ENCODE assay signal across 17 cellular contexts in genomic region chr1:33374336-33375105, GRCh38. TPM values are rescaled to one million over a fixed set of nuclear protein-coding genes. Genes with fewer than 3 reads are reported as not detected.
A peak's percentile ranks its signal among the peaks of the same experiment; 100 is the strongest.
DNase-seq lines count a peak whose midpoint lies in the region; ATAC-seq and TF ChIP-seq lines count a peak whose summit lies in the region.
"Had no signal": no experiment of that assay in that cellular context is flagged by ENCODE, and none has a peak within 500 bp of the region (broad histone marks: within the 10 kb centered on the region; RNA-seq: fewer than 3 reads in every experiment).

No MANE protein-coding gene starts in this region.

- H3K9me3 Mint-ChIP-seq in neural progenitor cell, result no peaks in the 10 kb centered on the region
- H3K9me3 Mint-ChIP-seq: activated T-cell treated with anti-CD3 and anti-CD28 coated beads, Interleukin-2, amount 50 U/mL, for 4 hours had no signal

- H3K4me2 ChIP-seq in neural progenitor cell, result no peak overlapping the region

- intact Hi-C loops in esophagus squamous epithelium (cut with DNase I) (loop anchor here (10.0 kb wide), 1 partner anchor 90 kb away; no protein-coding TSS in a partner anchor), aorta (cut with DNase I) (no loop called here)

- H3K36me3 ChIP-seq in esophagus squamous epithelium, result peaks cover 0 to 36% (median 0%) of the 10 kb centered on the region in 3 donors
- no peaks in the 10 kb centered on the region for H3K36me3 ChIP-seq in neural progenitor cell
- H3K36me3 ChIP-seq in aorta (ENCODE audit: control insufficient read depth in 1 of 2, insufficient read depth in 2 of 2, low read length in 1 of 2), result no peaks in the 10 kb centered on the region

- H3K4me3 ChIP-seq in esophagus squamous epithelium (no peak overlapping the region), neural progenitor cell (no peak overlapping the region), aorta (ENCODE audit: low read length in 2 of 2) (no peak overlapping the region)
- H3K4me3 ChIP-seq: coronary artery, spleen had no signal

- no peaks in the 10 kb centered on the region for H4K20me1 ChIP-seq in neural progenitor cell (ENCODE audit: low read depth)

- peaks cover 7% of the 10 kb centered on the region for H3K27me3 Mint-ChIP-seq in neural progenitor cell (ENCODE audit: insufficient read depth, low read depth)

- 68 to 80% methylated on average over 5 of the region's 5 CpGs for WGBS in esophagus squamous epithelium, 2 donors
- WGBS in aorta, 2 donors, result 70 to 90% methylated on average over 5 of the region's 5 CpGs

- H3K9me3 ChIP-seq in esophagus squamous epithelium (no peaks in the 10 kb centered on the region), neural progenitor cell (ENCODE audit: low read depth) (no peaks in the 10 kb centered on the region), aorta (ENCODE audit: control insufficient read depth, low read length) (no peaks in the 10 kb centered on the region)
- H3K9me3 ChIP-seq: spleen had no signal

- peak overlapping the region; percentile 16 for H3K27ac Mint-ChIP-seq in neural progenitor cell

- DNase-seq in DMS 273 (lab: John Stamatoyannopoulos, UW; ENCODE audit: unreplicated experiment) (peak; percentile 93), NCI-H2171 treated with DMSO at 0.1 percent for 48 hours (lab: John Stamatoyannopoulos, UW) (peak; percentile 67), esophagus squamous epithelium (lab: John Stamatoyannopoulos, UW) (no peak), neural progenitor cell (ENCODE audit: low spot score) (no peak), aorta (no peak), RPMI8226 (no peak)
- DNase-seq: activated CD4-positive, alpha-beta T cell treated with anti-CD3 and anti-CD28 coated beads for 4 hours; activated T-cell treated with anti-CD3 and anti-CD28 coated beads, Interleukin-2, amount 50 U/mL, for 4 hours; NCI-H1436 treated with DMSO at 0.1 percent for 48 hours; NCI-H748 treated with DMSO at 0.1 percent for 48 hours; spleen had no signal

- ATAC-seq in GM18517 (IDR thresholded peaks at IDR 0.05; ENCODE audit: unreplicated experiment) (no peak), aorta (ENCODE audit: low FRiP score) (no peak), HG02678 (IDR thresholded peaks at IDR 0.05; ENCODE audit: unreplicated experiment) (no peak)
- ATAC-seq: activated T-cell treated with anti-CD3 and anti-CD28 coated beads, Interleukin-2, amount 50 U/mL, for 4 hours; esophagus mucosa had no signal

- H3K4me3 Mint-ChIP-seq in neural progenitor cell, result no peak overlapping the region
- H3K4me3 Mint-ChIP-seq: activated T-cell treated with anti-CD3 and anti-CD28 coated beads, Interleukin-2, amount 50 U/mL, for 4 hours had no signal

- no peaks in the 10 kb centered on the region for H3F3A ChIP-seq in neural progenitor cell (ENCODE audit: low read depth)

- no peak overlapping the region for H3K9ac ChIP-seq in neural progenitor cell

- TF ChIP-seq POLR2A in esophagus squamous epithelium (IDR thresholded peaks at IDR 0.05), result no peak

- H2AFZ ChIP-seq in neural progenitor cell (replicated peaks), result no peak overlapping the region

- H3K4me1 ChIP-seq in esophagus squamous epithelium (peaks cover 0 to 45% (median 10%) of the 10 kb centered on the region in 3 donors), neural progenitor cell (peaks cover 7% of the 10 kb centered on the region), aorta (ENCODE audit: control insufficient read depth in 1 of 2, insufficient read depth in 2 of 2, low read length in 2 of 2) (no peaks in the 10 kb centered on the region)

- TF ChIP-seq CTCF in esophagus squamous epithelium (IDR thresholded peaks at IDR 0.05) (no peak), neural progenitor cell (IDR thresholded peaks at IDR 0.05) (no peak)

- peaks cover 17% of the 10 kb centered on the region for H3K36me3 Mint-ChIP-seq in neural progenitor cell

- H3K27ac ChIP-seq in esophagus squamous epithelium, result peak overlapping the region in 3 of 4 donors; percentile 21 to 57 (median 51)
- H3K27ac ChIP-seq in neural progenitor cell, result no peak overlapping the region
- H3K27ac ChIP-seq in aorta (ENCODE audit: low read depth in 1 of 2, low read length in 2 of 2), result no peak overlapping the region
- H3K27ac ChIP-seq: coronary artery, spleen had no signal

- no peaks in the 10 kb centered on the region for H3K27me3 ChIP-seq in esophagus squamous epithelium
- peaks cover 18% of the 10 kb centered on the region for H3K27me3 ChIP-seq in neural progenitor cell
- H3K27me3 ChIP-seq in aorta (ENCODE audit: control insufficient read depth in 1 of 2, insufficient read depth in 2 of 2, low read length in 1 of 2), result no peaks in the 10 kb centered on the region
- H3K27me3 ChIP-seq: spleen had no signal

- no peaks in the 10 kb centered on the region for H3K79me2 ChIP-seq in neural progenitor cell (ENCODE audit: low read depth)

- H3K4me1 Mint-ChIP-seq in neural progenitor cell, result peaks cover 28% of the 10 kb centered on the region

RNA-seq across cellular contexts. Expression of gene A3GALT2, which starts 53.6 kb away (rescaled TPM):
- total RNA-seq in esophagus squamous epithelium (not detected), neural progenitor cell (ENCODE audit: low replicate concordance) (not detected in 2 replicates), aorta (under 1 TPM; 0.36 to 0.81 TPM)
- not detected for polyA plus RNA-seq in aorta
- total RNA-seq: esophagus mucosa; H1; T-helper 2 cell treated with Interferon-gamma antibody and Interleukin-4, amounts not matched to agents 100 ng/mL and 5 ng/mL, for 36 hours had no signal
- polyA plus RNA-seq: H1 had no signal

RNA-seq across cellular contexts. Expression of gene PHC2, which starts 56.4 kb away (rescaled TPM):
- total RNA-seq in esophagus squamous epithelium (10 to 100 TPM; 27.4 to 92.1 (median 50.6) TPM), neural progenitor cell (ENCODE audit: low replicate concordance) (65.0 and 108 TPM in 2 replicates), aorta (100 to 1,000 TPM in 1 of 2 donors, 10 to 100 TPM in 1; 96.6 to 156 TPM)
- polyA plus RNA-seq in aorta, result 100 to 1,000 TPM in 1 of 2 donors, 10 to 100 TPM in 1; 82.4 to 118 TPM

Comparison
In these comparisons a context has a peak if more than half of its experiments do, and no peak if none do; other contexts are left out.
1. DNase-seq: peak in DMS 273 (single experiment) and NCI-H2171 treated with DMSO at 0.1 percent for 48 hours (single experiment); none in esophagus squamous epithelium (single experiment), neural progenitor cell (single experiment), aorta (0 of 2) and RPMI8226 (single experiment).
2. H3K27ac ChIP-seq: peak in esophagus squamous epithelium (3 of 4); none in neural progenitor cell (single experiment) and aorta (0 of 2).